ENCODE assay signal across 9 cellular contexts in the genomic region with DNA sequence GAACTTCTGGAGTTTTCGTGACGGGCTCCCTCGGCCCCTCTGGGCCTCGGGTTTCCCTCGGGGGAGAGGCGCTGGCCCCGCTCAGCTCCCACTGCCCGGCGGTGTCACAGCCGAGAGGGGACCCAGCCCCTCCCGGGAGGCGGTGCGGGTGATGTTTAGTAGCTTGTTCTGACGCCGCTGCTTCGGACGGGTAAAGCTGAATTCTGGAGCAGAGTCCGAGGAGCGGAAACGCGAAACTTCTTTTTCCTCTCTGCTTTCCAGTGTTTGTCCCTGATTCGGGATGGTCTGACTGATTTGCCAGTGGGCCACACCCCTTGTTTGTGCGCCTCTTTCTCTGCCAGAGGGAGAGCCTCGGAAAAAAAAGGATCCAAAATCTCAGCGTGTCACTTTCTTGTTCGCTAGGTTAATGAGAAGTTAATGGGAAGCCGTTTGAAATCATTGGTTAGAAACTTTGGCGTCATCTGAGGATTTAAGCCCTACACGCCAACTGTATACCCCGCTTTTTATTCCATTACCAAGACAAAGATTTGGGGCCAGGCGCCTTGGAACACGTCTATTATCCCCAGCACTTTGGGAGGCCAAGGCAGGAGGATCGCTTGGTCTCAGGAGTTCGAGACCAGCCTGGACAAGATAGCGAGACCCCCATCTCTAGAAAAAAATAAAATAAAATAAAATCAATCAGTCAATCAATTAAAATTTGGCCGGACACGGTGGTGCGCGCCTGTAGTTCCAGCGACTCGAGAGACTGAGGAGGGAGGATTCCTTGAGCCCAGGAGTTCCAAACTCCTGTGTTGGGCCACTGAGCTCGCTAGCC. TPM values are rescaled to one million over a fixed set of nuclear protein-coding genes. Genes with fewer than 3 reads are reported as not detected.
DNase-seq lines count a peak whose midpoint lies in the region; ATAC-seq and TF ChIP-seq lines count a peak whose summit lies in the region.
"Had no signal": no experiment of that assay in that cellular context is flagged by ENCODE, and none has a peak within 500 bp of the region (broad histone marks: within the 10 kb centered on the region; RNA-seq: fewer than 3 reads in every experiment).

No MANE protein-coding gene starts in this region.

- peaks cover 0 to 21% of the 10 kb centered on the region in 2 donors for H3K4me1 ChIP-seq in left lung

- peak; percentile 10 for ATAC-seq in GM19043 (IDR thresholded peaks at IDR 0.05; ENCODE audit: low read depth, unreplicated experiment)
- peak; percentile 12 for ATAC-seq in T-helper 17 cell
- peak; percentile 68 for ATAC-seq in left lung
- ATAC-seq in stimulated activated effector memory CD8-positive, alpha-beta T cell treated with anti-CD3 and anti-CD28 coated beads, Interleukin-12 subunit alpha, Interleukin-12 subunit beta, amount 100 ng/mL, for 72 hours, result peak; percentile 36

- H3K9me3 Mint-ChIP-seq in dendritic cell treated with granulocyte-macrophage colony-stimulating factor and Interleukin-4, amounts not matched to agents 40 ng/mL and 50 ng/mL, for 4 days, result no peaks in the 10 kb centered on the region
- no peaks in the 10 kb centered on the region for H3K9me3 Mint-ChIP-seq in stimulated activated effector memory CD8-positive, alpha-beta T cell treated with anti-CD3 and anti-CD28 coated beads, Interleukin-12 subunit alpha, Interleukin-12 subunit beta, amount 100 ng/mL, for 72 hours

- peak; percentile 69 for DNase-seq in AG10803 (ENCODE audit: low read depth)
- peak; percentile 64 for DNase-seq in HS-27A (ENCODE audit: low read depth)
- DNase-seq in T-helper 17 cell, result peak; percentile 20 to 33 (median 27)
- peak in 1 of 2 donors; percentile 31 for DNase-seq in left lung
- peak in 1 of 2 donors; percentile 12 for DNase-seq in stimulated activated effector memory CD8-positive, alpha-beta T cell treated with anti-CD3 and anti-CD28 coated beads, Interleukin-12 subunit alpha, Interleukin-12 subunit beta, amount 100 ng/mL, for 72 hours (ENCODE audit: low spot score in 2 of 2)
- no peak for DNase-seq in SHP77 treated with DMSO at 0.1 percent for 48 hours (lab: John Stamatoyannopoulos, UW)

- H3K27me3 Mint-ChIP-seq in T-helper 17 cell, result no peaks in the 10 kb centered on the region
- no peaks in the 10 kb centered on the region for H3K27me3 Mint-ChIP-seq in dendritic cell treated with granulocyte-macrophage colony-stimulating factor and Interleukin-4, amounts not matched to agents 40 ng/mL and 50 ng/mL, for 4 days

- H3K4me3 Mint-ChIP-seq in T-helper 17 cell, result peak overlapping the region; percentile 99
- peak overlapping the region; percentile 81 for H3K4me3 Mint-ChIP-seq in dendritic cell treated with granulocyte-macrophage colony-stimulating factor and Interleukin-4, amounts not matched to agents 40 ng/mL and 50 ng/mL, for 4 days
- H3K4me3 Mint-ChIP-seq in stimulated activated effector memory CD8-positive, alpha-beta T cell treated with anti-CD3 and anti-CD28 coated beads, Interleukin-12 subunit alpha, Interleukin-12 subunit beta, amount 100 ng/mL, for 72 hours, result peak overlapping the region; percentile 94

- peaks cover 0 to 7% of the 10 kb centered on the region in 2 donors for H3K36me3 ChIP-seq in left lung

- peak overlapping the region; percentile 83 to 93 for H3K27ac ChIP-seq in left lung

- H3K4me3 ChIP-seq in AG10803 (ENCODE audit: low read length) (peak overlapping the region; percentile 96), left lung (peak overlapping the region; percentile 64 to 94)

- TF ChIP-seq CTCF in AG10803 (conservative IDR thresholded peaks at IDR 0.05; ENCODE audit: low read length) (no peak), left lung (IDR thresholded peaks at IDR 0.05) (no peak)

- H3K4me1 Mint-ChIP-seq in T-helper 17 cell, result peaks cover 20% of the 10 kb centered on the region
- H3K4me1 Mint-ChIP-seq in dendritic cell treated with granulocyte-macrophage colony-stimulating factor and Interleukin-4, amounts not matched to agents 40 ng/mL and 50 ng/mL, for 4 days (ENCODE audit: low read depth), result peaks cover 17% of the 10 kb centered on the region
- peaks cover 28% of the 10 kb centered on the region for H3K4me1 Mint-ChIP-seq in stimulated activated effector memory CD8-positive, alpha-beta T cell treated with anti-CD3 and anti-CD28 coated beads, Interleukin-12 subunit alpha, Interleukin-12 subunit beta, amount 100 ng/mL, for 72 hours

- H3K27me3 ChIP-seq in left lung, result no peaks in the 10 kb centered on the region

- peaks cover 3% of the 10 kb centered on the region for H3K36me3 Mint-ChIP-seq in T-helper 17 cell (ENCODE audit: low read depth)
- H3K36me3 Mint-ChIP-seq in dendritic cell treated with granulocyte-macrophage colony-stimulating factor and Interleukin-4, amounts not matched to agents 40 ng/mL and 50 ng/mL, for 4 days (ENCODE audit: low read depth), result peaks cover 28% of the 10 kb centered on the region
- H3K36me3 Mint-ChIP-seq in stimulated activated effector memory CD8-positive, alpha-beta T cell treated with anti-CD3 and anti-CD28 coated beads, Interleukin-12 subunit alpha, Interleukin-12 subunit beta, amount 100 ng/mL, for 72 hours, result peaks cover 41% of the 10 kb centered on the region

- peak overlapping the region; percentile 96 for H3K27ac Mint-ChIP-seq in T-helper 17 cell
- H3K27ac Mint-ChIP-seq in dendritic cell treated with granulocyte-macrophage colony-stimulating factor and Interleukin-4, amounts not matched to agents 40 ng/mL and 50 ng/mL, for 4 days, result peak overlapping the region; percentile 71
- H3K27ac Mint-ChIP-seq in stimulated activated effector memory CD8-positive, alpha-beta T cell treated with anti-CD3 and anti-CD28 coated beads, Interleukin-12 subunit alpha, Interleukin-12 subunit beta, amount 100 ng/mL, for 72 hours, result peak overlapping the region; percentile 96

- H3K9me3 ChIP-seq in T-helper 17 cell (ENCODE audit: control insufficient read depth, low read length, poor library complexity, severe bottlenecking), result no peaks in the 10 kb centered on the region
- H3K9me3 ChIP-seq in left lung, result no peaks in the 10 kb centered on the region

- intact Hi-C loops in dendritic cell treated with granulocyte-macrophage colony-stimulating factor and Interleukin-4, amounts not matched to agents 40 ng/mL and 50 ng/mL, for 4 days (cut with micrococcal nuclease), result no loop called here
- intact Hi-C loops in left lung (cut with DNase I), result no loop called here

RNA-seq across cellular contexts. Expression of a gene that starts 0.8 kb away (rescaled TPM):
- 1 to 10 TPM; 6.3 to 7.9 TPM for total RNA-seq in T-helper 17 cell
- 10 to 100 TPM; 15.3 to 18.0 TPM for total RNA-seq in left lung

RNA-seq across cellular contexts. Expression of a gene that starts 14.4 kb away (rescaled TPM):
- total RNA-seq in T-helper 17 cell (10 to 100 TPM; 18.9 to 32.9 TPM), left lung (10 to 100 TPM; 11.7 to 19.0 TPM)

RNA-seq across cellular contexts. Expression of a gene that starts 14.5 kb away (rescaled TPM):
- 1 to 10 TPM; 1.0 to 1.6 TPM for total RNA-seq in T-helper 17 cell
- 10 to 100 TPM in 1 of 2 donors, 1 to 10 TPM in 1; 4.7 to 16.5 TPM for total RNA-seq in left lung

RNA-seq across cellular contexts. Expression of a gene that starts 34.6 kb away (rescaled TPM):
- not detected for total RNA-seq in T-helper 17 cell
- not detected for total RNA-seq in left lung
- total RNA-seq: subcutaneous adipose tissue had no signal

RNA-seq across cellular contexts. Expression of a gene that starts 56.6 kb away (rescaled TPM):
- total RNA-seq in T-helper 17 cell, result not detected
- total RNA-seq in left lung, result under 1 TPM; 0.79 to 0.96 TPM

Comparison
In these comparisons a context has a peak if more than half of its experiments do, and no peak if none do; other contexts are left out.
1. ATAC-seq: peak in every context shown above with its lines; median percentile 68 in left lung; 36 in stimulated activated effector memory CD8-positive, alpha-beta T cell treated with anti-CD3 and anti-CD28 coated beads, Interleukin-12 subunit alpha, Interleukin-12 subunit beta, amount 100 ng/mL, for 72 hours; 12 in T-helper 17 cell; 10 in GM19043.